Comparison of ENCODE assay signal across 20 cellular contexts in the genomic region with DNA sequence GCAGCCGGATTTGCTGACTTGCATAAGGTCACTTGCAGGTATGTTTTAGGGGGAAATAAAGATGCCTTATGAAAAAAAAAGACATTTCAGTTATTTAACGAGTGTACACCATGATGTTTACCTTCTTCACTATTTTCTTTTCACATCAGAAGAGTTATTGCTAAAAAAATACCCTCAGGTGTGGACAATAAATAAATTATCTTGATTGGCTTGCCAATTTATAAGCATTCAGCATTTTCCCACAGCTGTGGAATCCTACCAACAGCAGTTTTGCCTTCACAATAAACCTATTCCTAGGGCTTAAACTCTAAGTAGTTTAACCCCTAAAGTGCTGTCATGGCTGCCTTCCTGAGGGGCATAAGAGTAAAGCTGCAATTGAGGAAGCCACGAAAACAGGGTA.
A peak's percentile ranks its signal among the peaks of the same experiment; 100 is the strongest.
DNase-seq lines count a peak whose midpoint lies in the region; ATAC-seq, FAIRE-seq and TF ChIP-seq lines count a peak whose summit lies in the region.
"Had no signal": no experiment of that assay in that cellular context is flagged by ENCODE, and none has a peak within 500 bp of the region (broad histone marks: within the 10 kb centered on the region; RNA-seq: fewer than 3 reads in every experiment).

No MANE protein-coding gene starts in this region.

- no peak for TF ChIP-seq CTCF in K562 (IDR thresholded peaks at IDR 0.05 in 2 of 3, conservative IDR thresholded peaks at IDR 0.05 in 1 of 3; ENCODE audit: insufficient read depth in 2 of 3, low read depth in 1 of 3, low read length in 3 of 3)
- TF ChIP-seq CTCF in neural progenitor cell (IDR thresholded peaks at IDR 0.05): no peak

- H3K4me2 ChIP-seq in K562 (ENCODE audit: insufficient read depth, low read length): no peak overlapping the region
- peak overlapping the region; percentile 50 for H3K4me2 ChIP-seq in neural progenitor cell
- H3K4me2 ChIP-seq: BLaER1, GM23338 had no signal

- intact Hi-C loops in K562 (cut with micrococcal nuclease): no loop called here

- H3K9ac ChIP-seq in K562 (ENCODE audit: insufficient read depth in 1 of 2, low read depth in 2 of 2, low read length in 2 of 2): no peak overlapping the region
- H3K9ac ChIP-seq in neural progenitor cell: no peak overlapping the region
- H3K9ac ChIP-seq: BLaER1 had no signal

- no peaks in the 10 kb centered on the region for H3K9me1 ChIP-seq in K562 (ENCODE audit: control insufficient read depth, insufficient read depth, low read length)

- H4K20me1 ChIP-seq in K562 (replicated peaks; ENCODE audit: control insufficient read depth, insufficient read depth, low read length) (no peaks in the 10 kb centered on the region), neural progenitor cell (ENCODE audit: low read depth) (no peaks in the 10 kb centered on the region)
- H4K20me1 ChIP-seq: BLaER1 had no signal

- H3K4me3 ChIP-seq in K562 (no peak overlapping the region), neural progenitor cell (no peak overlapping the region)
- H3K4me3 ChIP-seq: BLaER1, GM23338, HAP-1 had no signal

- TF ChIP-seq EP300 in K562 (IDR thresholded peaks at IDR 0.05; ENCODE audit: low read length): no peak

- H3K27ac Mint-ChIP-seq in neural progenitor cell: no peak overlapping the region
- H3K27ac Mint-ChIP-seq in activated T-cell treated with anti-CD3 and anti-CD28 coated beads, Interleukin-2, amount 50 U/mL, for 24 hours: no peak overlapping the region
- H3K27ac Mint-ChIP-seq: B cell; CD4-positive, CD25-positive, alpha-beta regulatory T cell; CD8-positive, alpha-beta T cell; GM23338 had no signal

- H3K79me2 ChIP-seq in K562 (ENCODE audit: control insufficient read depth, insufficient read depth, low read length) (no peaks in the 10 kb centered on the region), neural progenitor cell (ENCODE audit: low read depth) (no peaks in the 10 kb centered on the region)

- DNase-seq in NCI-H82 (lab: John Stamatoyannopoulos, UW) (peak; percentile 60), NCI-H82 treated with DMSO at 0.1 percent for 48 hours (lab: John Stamatoyannopoulos, UW; ENCODE audit: unreplicated experiment) (no peak), K562 (ENCODE audit: extremely low read depth in 1 of 4, low spot score in 3 of 4) (no peak), neural progenitor cell (ENCODE audit: low spot score) (peak; percentile 30)
- no peak for DNase-seq in activated T-cell treated with anti-CD3 and anti-CD28 coated beads, Interleukin-2, amount 50 U/mL, for 24 hours
- DNase-seq: Caco-2; CD4-positive, CD25-positive, alpha-beta regulatory T cell; CD8-positive, alpha-beta T cell; DMS153; DND-41 had no signal

- no peak for FAIRE-seq in K562 (lab: Jason Lieb, UNC)
- FAIRE-seq: A204.1, GM12892, H54 had no signal

- ATAC-seq in K562 (no peak), GM18861 (IDR thresholded peaks at IDR 0.05; ENCODE audit: unreplicated experiment) (no peak)
- ATAC-seq: CD8-positive, alpha-beta T cell; GM23338 had no signal

- CTCF ChIA-PET in K562 (lab: Yijun Ruan, JAX; ENCODE audit: low intra/inter-chr PET ratio): no interaction called here

- TF ChIP-seq POLR2A in K562 (conservative IDR thresholded peaks at IDR 0.05): no peak

- TF ChIP-seq RAD21 in K562 (CRISPR knock-in tag; conservative IDR thresholded peaks at IDR 0.05 in 1 of 2, IDR thresholded peaks at IDR 0.05 in 1 of 2): no peak

- no peak overlapping the region for H2AFZ ChIP-seq in K562 (ENCODE audit: low read depth, low read length)
- H2AFZ ChIP-seq in neural progenitor cell (replicated peaks): no peak overlapping the region
- H2AFZ ChIP-seq: GM23338 had no signal

- in situ Hi-C loops in K562 (cut with MboI): no loop called here

- H3K36me3 Mint-ChIP-seq in neural progenitor cell: no peaks in the 10 kb centered on the region
- H3K36me3 Mint-ChIP-seq in activated T-cell treated with anti-CD3 and anti-CD28 coated beads, Interleukin-2, amount 50 U/mL, for 24 hours (ENCODE audit: low read depth): no peaks in the 10 kb centered on the region
- H3K36me3 Mint-ChIP-seq: CD4-positive, CD25-positive, alpha-beta regulatory T cell; CD8-positive, alpha-beta T cell had no signal

- no peaks in the 10 kb centered on the region for H3K9me3 Mint-ChIP-seq in neural progenitor cell
- no peaks in the 10 kb centered on the region for H3K9me3 Mint-ChIP-seq in activated T-cell treated with anti-CD3 and anti-CD28 coated beads, Interleukin-2, amount 50 U/mL, for 24 hours
- H3K9me3 Mint-ChIP-seq: CD4-positive, CD25-positive, alpha-beta regulatory T cell; CD8-positive, alpha-beta T cell; GM23338 had no signal

- no peaks in the 10 kb centered on the region for H3K4me1 Mint-ChIP-seq in neural progenitor cell
- no peaks in the 10 kb centered on the region for H3K4me1 Mint-ChIP-seq in activated T-cell treated with anti-CD3 and anti-CD28 coated beads, Interleukin-2, amount 50 U/mL, for 24 hours (ENCODE audit: low read depth)
- H3K4me1 Mint-ChIP-seq: B cell; CD4-positive, CD25-positive, alpha-beta regulatory T cell; GM23338 had no signal

- H3K4me3 Mint-ChIP-seq in neural progenitor cell: no peak overlapping the region
- H3K4me3 Mint-ChIP-seq in activated T-cell treated with anti-CD3 and anti-CD28 coated beads, Interleukin-2, amount 50 U/mL, for 24 hours: no peak overlapping the region
- H3K4me3 Mint-ChIP-seq: B cell; CD4-positive, CD25-positive, alpha-beta regulatory T cell; CD8-positive, alpha-beta T cell; GM23338 had no signal

- WGBS in K562 (ENCODE audit: insufficient coverage, low coverage, missing lambda C conversion rate): 7% methylated on average over 3 of the region's 3 CpGs

- BruUV-seq in K562 (replicated peaks; lab: Mats Ljungman, UMichigan): no TSS peak

- H3K27me3 ChIP-seq in K562 (ENCODE audit: control insufficient read depth in 2 of 2, insufficient read depth in 2 of 2, low read length in 2 of 2) (no peaks in the 10 kb centered on the region), neural progenitor cell (no peaks in the 10 kb centered on the region)

- H3K27ac ChIP-seq in K562 (ENCODE audit: extremely low read depth, low read depth, low read length) (no peak overlapping the region), neural progenitor cell (no peak overlapping the region)
- H3K27ac ChIP-seq: 22Rv1, BLaER1, C4-2B had no signal

- H3F3A ChIP-seq in neural progenitor cell (ENCODE audit: low read depth): peaks cover 4% of the 10 kb centered on the region

- H3K27me3 Mint-ChIP-seq in neural progenitor cell (ENCODE audit: insufficient read depth, low read depth): peaks cover 2% of the 10 kb centered on the region
- H3K27me3 Mint-ChIP-seq in activated T-cell treated with anti-CD3 and anti-CD28 coated beads, Interleukin-2, amount 50 U/mL, for 24 hours: peaks cover 24% of the 10 kb centered on the region
- H3K27me3 Mint-ChIP-seq: B cell; CD4-positive, CD25-positive, alpha-beta regulatory T cell had no signal

- H3K9me3 ChIP-seq in K562 (replicated peaks; ENCODE audit: control insufficient read depth, insufficient read depth, low read depth, low read length) (no peaks in the 10 kb centered on the region), neural progenitor cell (ENCODE audit: low read depth) (no peaks in the 10 kb centered on the region)
- H3K9me3 ChIP-seq: BLaER1, Caco-2, HAP-1 had no signal

- H3K4me1 ChIP-seq in K562 (replicated peaks in 1 of 2; ENCODE audit: control insufficient read depth in 2 of 2, insufficient read depth in 2 of 2, low read length in 2 of 2) (no peaks in the 10 kb centered on the region; a peak in 1 of 5 replicates), neural progenitor cell (peaks cover 9% of the 10 kb centered on the region)
- H3K4me1 ChIP-seq: BLaER1, Caco-2, HAP-1 had no signal

- POLR2A ChIA-PET in K562 (lab: Yijun Ruan, JAX): no interaction called here

- H3K36me3 ChIP-seq in K562 (ENCODE audit: control insufficient read depth, insufficient read depth, low read length) (no peaks in the 10 kb centered on the region), neural progenitor cell (no peaks in the 10 kb centered on the region)
- H3K36me3 ChIP-seq: BLaER1, HAP-1 had no signal

TF ChIP-seq in K562, 482 proteins besides CTCF, POLR2A, EP300 and RAD21:
- TF ChIP-seq ZNF316 (IDR thresholded peaks at IDR 0.05) (0 out of 2 replicates have a peak, but pooled peaks have one; percentile 4), POLR2H (tag; IDR thresholded peaks at IDR 0.05; ENCODE audit: low read depth) (no peak), RBFOX2 (IDR thresholded peaks at IDR 0.05; ENCODE audit: low read depth, low read length) (no peak), BRCA1 (IDR thresholded peaks at IDR 0.05) (no peak), BRCA1 (CRISPR knock-in tag; IDR thresholded peaks at IDR 0.05) (no peak)
- TF ChIP-seq, protein P1, sequence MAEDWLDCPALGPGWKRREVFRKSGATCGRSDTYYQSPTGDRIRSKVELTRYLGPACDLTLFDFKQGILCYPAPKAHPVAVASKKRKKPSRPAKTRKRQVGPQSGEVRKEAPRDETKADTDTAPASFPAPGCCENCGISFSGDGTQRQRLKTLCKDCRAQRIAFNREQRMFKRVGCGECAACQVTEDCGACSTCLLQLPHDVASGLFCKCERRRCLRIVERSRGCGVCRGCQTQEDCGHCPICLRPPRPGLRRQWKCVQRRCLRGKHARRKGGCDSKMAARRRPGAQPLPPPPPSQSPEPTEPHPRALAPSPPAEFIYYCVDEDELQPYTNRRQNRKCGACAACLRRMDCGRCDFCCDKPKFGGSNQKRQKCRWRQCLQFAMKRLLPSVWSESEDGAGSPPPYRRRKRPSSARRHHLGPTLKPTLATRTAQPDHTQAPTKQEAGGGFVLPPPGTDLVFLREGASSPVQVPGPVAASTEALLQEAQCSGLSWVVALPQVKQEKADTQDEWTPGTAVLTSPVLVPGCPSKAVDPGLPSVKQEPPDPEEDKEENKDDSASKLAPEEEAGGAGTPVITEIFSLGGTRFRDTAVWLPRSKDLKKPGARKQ (CRISPR knock-in tag; IDR thresholded peaks at IDR 0.05): no peak
TF ChIP-seq in K562: peak in this region for 1.

Comparison
In these comparisons a context has a peak if more than half of its experiments do, and no peak if none do; other contexts are left out.
1. DNase-seq: peak in NCI-H82 (single experiment) and neural progenitor cell (single experiment); none in NCI-H82 treated with DMSO at 0.1 percent for 48 hours (single experiment), K562 (0 of 4) and activated T-cell treated with anti-CD3 and anti-CD28 coated beads, Interleukin-2, amount 50 U/mL, for 24 hours (single experiment).